8 cellular contexts compared by ENCODE assay signal in the genomic region with DNA sequence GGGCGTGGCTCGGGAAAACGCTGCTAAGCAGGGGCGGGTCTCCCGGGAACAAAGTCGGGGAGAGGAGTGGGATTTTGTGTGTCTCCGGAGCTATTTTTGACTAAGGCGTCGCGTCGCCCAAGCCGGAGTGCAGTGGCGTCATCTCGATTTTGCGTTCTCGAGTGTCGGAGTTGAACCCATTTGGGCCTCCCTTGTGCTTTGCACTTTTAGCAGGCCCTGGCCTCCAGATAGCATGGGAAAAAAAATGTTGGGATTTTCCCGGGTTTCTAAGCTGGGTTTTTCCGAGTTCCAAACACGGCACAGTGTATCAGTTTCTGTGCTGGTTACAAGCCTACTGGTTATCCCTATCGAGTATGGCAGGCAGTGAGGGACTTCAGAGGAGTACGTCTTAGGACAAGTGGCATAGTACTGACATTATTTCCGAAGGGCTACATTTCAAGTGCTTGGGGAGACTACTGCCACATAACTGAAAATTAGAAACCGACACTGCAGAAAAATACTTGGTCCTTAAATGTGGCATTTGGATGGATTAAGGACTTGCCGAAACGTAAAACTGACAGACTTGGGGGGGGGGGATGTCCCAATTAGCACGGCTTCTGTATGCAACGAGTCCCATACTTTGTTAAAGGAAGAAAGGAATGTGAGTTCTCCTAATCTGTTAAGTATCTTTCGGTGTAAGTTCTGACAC.
A peak's percentile ranks its signal among the peaks of the same experiment; 100 is the strongest.
DNase-seq lines count a peak whose midpoint lies in the region; ATAC-seq lines count a peak whose summit lies in the region.

No MANE protein-coding gene starts in this region.

- H3K27me3 Mint-ChIP-seq in activated CD4-positive, alpha-beta memory T cell treated with anti-CD3 and anti-CD28 coated beads for 36 hours: peaks cover 24% of the 10 kb centered on the region
- H3K27me3 Mint-ChIP-seq in stimulated activated naive B cell treated with anti-CD40 and anti-IgM and Interleukin-4, amounts not matched to agents 10 μg/mL and 1 μg/mL and 100 μg/mL, for 72 hours: peaks cover 0 to 14% of the 10 kb centered on the region in 2 donors

- peaks cover 48% of the 10 kb centered on the region for H3K4me1 Mint-ChIP-seq in activated CD4-positive, alpha-beta memory T cell treated with anti-CD3 and anti-CD28 coated beads for 36 hours (ENCODE audit: low read depth)
- H3K4me1 Mint-ChIP-seq in stimulated activated naive B cell treated with anti-CD40 and anti-IgM and Interleukin-4, amounts not matched to agents 10 μg/mL and 1 μg/mL and 100 μg/mL, for 72 hours: peaks cover 35 to 63% of the 10 kb centered on the region in 2 donors

- H3K9me3 ChIP-seq in endocrine pancreas (ENCODE audit: control insufficient read depth, low read length) (no peaks in the 10 kb centered on the region), mucosa of rectum (ENCODE audit: control insufficient read depth in 2 of 2, low read length in 2 of 2) (no peaks in the 10 kb centered on the region)

- peaks cover 4% of the 10 kb centered on the region for H3K9me3 Mint-ChIP-seq in activated CD4-positive, alpha-beta memory T cell treated with anti-CD3 and anti-CD28 coated beads for 36 hours
- no peaks in the 10 kb centered on the region for H3K9me3 Mint-ChIP-seq in stimulated activated naive B cell treated with anti-CD40 and anti-IgM and Interleukin-4, amounts not matched to agents 10 μg/mL and 1 μg/mL and 100 μg/mL, for 72 hours

- H3K36me3 ChIP-seq in ACC112 (ENCODE audit: insufficient read depth, low read length) (0 out of 2 replicates have a peak, but pooled peaks cover 2% of the 10 kb centered on the region), endocrine pancreas (ENCODE audit: control insufficient read depth, insufficient read depth, low read length) (no peaks in the 10 kb centered on the region), mucosa of rectum (ENCODE audit: control insufficient read depth in 2 of 2, insufficient read depth in 2 of 2, low read length in 2 of 2) (no peaks in the 10 kb centered on the region)

- H3K27ac ChIP-seq in ACC112 (ENCODE audit: low read depth, low read length): peak overlapping the region; percentile 88
- H3K27ac ChIP-seq in mucosa of rectum (ENCODE audit: low read depth in 2 of 2, low read length in 2 of 2): peak overlapping the region; percentile 99

- peak overlapping the region; percentile 81 for H3K4me3 Mint-ChIP-seq in activated CD4-positive, alpha-beta memory T cell treated with anti-CD3 and anti-CD28 coated beads for 36 hours
- H3K4me3 Mint-ChIP-seq in stimulated activated naive B cell treated with anti-CD40 and anti-IgM and Interleukin-4, amounts not matched to agents 10 μg/mL and 1 μg/mL and 100 μg/mL, for 72 hours: peak overlapping the region; percentile 83 to 92

- H3K36me3 Mint-ChIP-seq in activated CD4-positive, alpha-beta memory T cell treated with anti-CD3 and anti-CD28 coated beads for 36 hours: peaks cover 31% of the 10 kb centered on the region
- peaks cover 38 to 39% of the 10 kb centered on the region in 2 donors for H3K36me3 Mint-ChIP-seq in stimulated activated naive B cell treated with anti-CD40 and anti-IgM and Interleukin-4, amounts not matched to agents 10 μg/mL and 1 μg/mL and 100 μg/mL, for 72 hours

- intact Hi-C loops in activated CD4-positive, alpha-beta memory T cell treated with anti-CD3 and anti-CD28 coated beads for 36 hours (cut with micrococcal nuclease): loop anchor here (1.0 to 10.0 kb wide), 9 partner anchors 34 to 1715 kb away; a partner anchor contains a TSS

- POLR2A ChIA-PET in activated CD4-positive, alpha-beta memory T cell treated with anti-CD3 and anti-CD28 coated beads for 36 hours (lab: Charles Lee): interaction anchor here (0.6 to 7.9 kb wide), 38 partner anchors 10 to 1736 kb away, joined by 3 to 863 read pairs (median 14); a partner anchor contains a TSS

- H3K9ac ChIP-seq in endocrine pancreas (ENCODE audit: control insufficient read depth, insufficient read depth, low read length) (peak overlapping the region; percentile 8), mucosa of rectum (ENCODE audit: low read depth in 1 of 2, low read length in 2 of 2) (peak overlapping the region; percentile 87 to 99)

- H3K4me3 ChIP-seq in ACC112 (ENCODE audit: low read depth, low read length): peak overlapping the region; percentile 82
- peak overlapping the region; percentile 95 for H3K4me3 ChIP-seq in endocrine pancreas (ENCODE audit: control insufficient read depth, insufficient read depth, low read length)
- H3K4me3 ChIP-seq in mucosa of rectum (ENCODE audit: low read length in 2 of 2): peak overlapping the region; percentile 82 to 86

- no peak overlapping the region for H2AFZ ChIP-seq in ACC112 (ENCODE audit: low read length, unreplicated experiment)

- H3K27me3 ChIP-seq in ACC112 (ENCODE audit: insufficient read depth, low read length) (no peaks in the 10 kb centered on the region), endocrine pancreas (ENCODE audit: control insufficient read depth, insufficient read depth, low read length) (no peaks in the 10 kb centered on the region), mucosa of rectum (ENCODE audit: control insufficient read depth in 2 of 2, insufficient read depth in 2 of 2, low read length in 2 of 2) (no peaks in the 10 kb centered on the region)

- ATAC-seq in GM18861 (IDR thresholded peaks at IDR 0.05; ENCODE audit: unreplicated experiment) (peak; percentile 10), HG03097 (IDR thresholded peaks at IDR 0.05; ENCODE audit: low FRiP score, unreplicated experiment) (peak; percentile 21)
- ATAC-seq in stimulated activated naive B cell treated with anti-CD40 and anti-IgM and Interleukin-4, amounts not matched to agents 10 μg/mL and 1 μg/mL and 100 μg/mL, for 72 hours (replicated peaks): peak; percentile 38 to 39

- peaks cover 12% of the 10 kb centered on the region for H3K4me1 ChIP-seq in ACC112 (ENCODE audit: control insufficient read depth, insufficient read depth, low read length, unreplicated experiment)
- H3K4me1 ChIP-seq in endocrine pancreas (ENCODE audit: control insufficient read depth, insufficient read depth, low read length): peaks cover 7% of the 10 kb centered on the region
- H3K4me1 ChIP-seq in mucosa of rectum (ENCODE audit: control insufficient read depth in 2 of 2, insufficient read depth in 2 of 2, low read length in 2 of 2): peaks cover 22 to 31% of the 10 kb centered on the region in 2 donors

- H3K27ac Mint-ChIP-seq in activated CD4-positive, alpha-beta memory T cell treated with anti-CD3 and anti-CD28 coated beads for 36 hours: peak overlapping the region; percentile 93
- peak overlapping the region; percentile 100 for H3K27ac Mint-ChIP-seq in stimulated activated naive B cell treated with anti-CD40 and anti-IgM and Interleukin-4, amounts not matched to agents 10 μg/mL and 1 μg/mL and 100 μg/mL, for 72 hours

- CTCF ChIA-PET in activated CD4-positive, alpha-beta memory T cell treated with anti-CD3 and anti-CD28 coated beads for 36 hours (lab: Charles Lee): interaction anchor here (1.1 to 3.1 kb wide), 5 partner anchors 26 to 114 kb away, joined by 3 to 11 read pairs (median 6); a partner anchor contains a TSS

- DNase-seq in NCI-H510A treated with DMSO at 0.1 percent for 48 hours (lab: John Stamatoyannopoulos, UW): peak; percentile 97
- peak; percentile 87 for DNase-seq in activated CD4-positive, alpha-beta memory T cell treated with anti-CD3 and anti-CD28 coated beads for 36 hours
- peak; percentile 82 for DNase-seq in stimulated activated naive B cell treated with anti-CD40 and anti-IgM and Interleukin-4, amounts not matched to agents 10 μg/mL and 1 μg/mL and 100 μg/mL, for 72 hours

- peaks cover 33% of the 10 kb centered on the region for H3K79me2 ChIP-seq in ACC112 (ENCODE audit: control insufficient read depth, insufficient read depth, low read length, unreplicated experiment)

Comparison
In these comparisons a context has a peak if more than half of its experiments do, and no peak if none do; other contexts are left out.
1. Peak in every context shown above with its lines: DNase-seq, ATAC-seq, H3K4me3 ChIP-seq and H3K27ac ChIP-seq.